Comparison of ENCODE assay signal across 20 cellular contexts in genomic region chr12:31031951-31032335, GRCh38. TPM values are rescaled to one million over a fixed set of nuclear protein-coding genes. Genes with fewer than 3 reads are reported as not detected.
A peak's percentile ranks its signal among the peaks of the same experiment; 100 is the strongest.
DNase-seq lines count a peak whose midpoint lies in the region; ATAC-seq and TF ChIP-seq lines count a peak whose summit lies in the region.
"Had no signal": no experiment of that assay in that cellular context is flagged by ENCODE, and none has a peak within 500 bp of the region (broad histone marks: within the 10 kb centered on the region; RNA-seq: fewer than 3 reads in every experiment).

No MANE protein-coding gene starts in this region.

- no peaks in the 10 kb centered on the region for H3K27me3 ChIP-seq in heart left ventricle
- H3K27me3 ChIP-seq: BLaER1 treated with 17β-estradiol and CSF1 and Interleukin-3, amounts not matched to agents 10 nM and 100 nM; SJSA1 had no signal

- H3K4me1 ChIP-seq in heart left ventricle = peaks cover 0 to 37% (median 9%) of the 10 kb centered on the region in 12 donors
- H3K4me1 ChIP-seq: HAP-1 had no signal

- WGBS in heart left ventricle, 4 donors = 58 to 69% (median 66%) methylated on average over 4 of the region's 4 CpGs

- no peak for TF ChIP-seq POLR2A in heart left ventricle (IDR thresholded peaks at IDR 0.05)

- no peak for DNase-seq in Right ventricle myocardium superior
- DNase-seq in heart left ventricle = no peak
- peak; percentile 23 for DNase-seq in RPMI8226
- no peak for DNase-seq in caudate nucleus (lab: John Stamatoyannopoulos, UW)
- no peak for DNase-seq in stimulated activated naive CD8-positive, alpha-beta T cell treated with anti-CD3 and anti-CD28 coated beads, Interleukin-15, amount 100 ng/mL, for 72 hours
- no peak for DNase-seq in stimulated activated CD4-positive, alpha-beta T cell treated with anti-CD3 and anti-CD28 coated beads, Interleukin-2, amount 100 ng/mL, for 24 hours
- DNase-seq: CD8-positive, alpha-beta memory T cell; DND-41; Karpas-422; NCI-H1417 treated with DMSO at 0.1 percent for 48 hours; NCI-H2029; NCI-H2171 treated with DMSO at 0.1 percent for 48 hours; NCI-H446 treated with DMSO at 0.1 percent for 48 hours; NCI-H748 treated with DMSO at 0.1 percent for 48 hours had no signal

- no peaks in the 10 kb centered on the region for H3K36me3 ChIP-seq in heart left ventricle
- H3K36me3 ChIP-seq: BLaER1 treated with 17β-estradiol and CSF1 and Interleukin-3, amounts not matched to agents 10 nM and 100 nM; HAP-1; SJSA1 had no signal

- peaks cover 26% of the 10 kb centered on the region for H3K27me3 Mint-ChIP-seq in stimulated activated naive CD8-positive, alpha-beta T cell treated with anti-CD3 and anti-CD28 coated beads, Interleukin-15, amount 100 ng/mL, for 72 hours

- no peak overlapping the region for H3K4me3 Mint-ChIP-seq in stimulated activated naive CD8-positive, alpha-beta T cell treated with anti-CD3 and anti-CD28 coated beads, Interleukin-15, amount 100 ng/mL, for 72 hours
- H3K4me3 Mint-ChIP-seq: CD8-positive, alpha-beta memory T cell had no signal

- no peak overlapping the region for H3K27ac Mint-ChIP-seq in stimulated activated naive CD8-positive, alpha-beta T cell treated with anti-CD3 and anti-CD28 coated beads, Interleukin-15, amount 100 ng/mL, for 72 hours
- H3K27ac Mint-ChIP-seq: CD8-positive, alpha-beta memory T cell had no signal

- H3K9me3 Mint-ChIP-seq in stimulated activated naive CD8-positive, alpha-beta T cell treated with anti-CD3 and anti-CD28 coated beads, Interleukin-15, amount 100 ng/mL, for 72 hours = no peaks in the 10 kb centered on the region
- H3K9me3 Mint-ChIP-seq: CD8-positive, alpha-beta memory T cell had no signal

- no peak overlapping the region for H3K4me3 ChIP-seq in heart left ventricle
- H3K4me3 ChIP-seq: A549; BLaER1 treated with 17β-estradiol and CSF1 and Interleukin-3, amounts not matched to agents 10 nM and 100 nM; HAP-1; SJSA1 had no signal

- no peaks in the 10 kb centered on the region for H3K9me3 ChIP-seq in heart left ventricle
- H3K9me3 ChIP-seq: A549; BLaER1 treated with 17β-estradiol and CSF1 and Interleukin-3, amounts not matched to agents 10 nM and 100 nM; HAP-1; SJSA1 had no signal

- peak; percentile 19 for ATAC-seq in Right ventricle myocardium superior (ENCODE audit: poor library complexity)
- ATAC-seq in heart left ventricle = no peak
- ATAC-seq in stimulated activated naive CD8-positive, alpha-beta T cell treated with anti-CD3 and anti-CD28 coated beads, Interleukin-15, amount 100 ng/mL, for 72 hours = no peak
- ATAC-seq in GM21528 (IDR thresholded peaks at IDR 0.05; ENCODE audit: low FRiP score, unreplicated experiment) = no peak

- no peaks in the 10 kb centered on the region for H3K4me1 Mint-ChIP-seq in stimulated activated naive CD8-positive, alpha-beta T cell treated with anti-CD3 and anti-CD28 coated beads, Interleukin-15, amount 100 ng/mL, for 72 hours
- H3K4me1 Mint-ChIP-seq: CD8-positive, alpha-beta memory T cell had no signal

- TF ChIP-seq CTCF in heart left ventricle (IDR thresholded peaks at IDR 0.05) = no peak

- intact Hi-C loops in Right ventricle myocardium superior (cut with DNase I) = no loop called here
- intact Hi-C loops in heart left ventricle (cut with DNase I) = no loop called here

- H3K27ac ChIP-seq in heart left ventricle (peak overlapping the region in 1 of 12 donors; percentile 84), caudate nucleus (ENCODE audit: low read depth, low read length) (peak overlapping the region; percentile 98)
- H3K27ac ChIP-seq: A549; BLaER1 treated with 17β-estradiol and CSF1 and Interleukin-3, amounts not matched to agents 10 nM and 100 nM; RWPE1; SJSA1 had no signal

RNA-seq across cellular contexts. Expression of gene DDX11, which starts 41.7 kb away (rescaled TPM):
- total RNA-seq in Right ventricle myocardium superior (3.6 TPM), heart left ventricle (10 to 100 TPM in 1 of 9 donors, 1 to 10 TPM in 8; 2.3 to 15.1 (median 6.9) TPM)
- 1 to 10 TPM; 6.4 to 8.0 TPM for polyA plus RNA-seq in heart left ventricle
